Comparison of ENCODE assay signal across 9 cellular contexts in genomic region chr13:59531571-59532091, GRCh38.
DNase-seq lines count a peak whose midpoint lies in the region; ATAC-seq, FAIRE-seq and TF ChIP-seq lines count a peak whose summit lies in the region.
"Had no signal": no experiment of that assay in that cellular context is flagged by ENCODE, and none has a peak within 500 bp of the region (broad histone marks: within the 10 kb centered on the region; RNA-seq: fewer than 3 reads in every experiment).

No MANE protein-coding gene starts in this region.

- TF ChIP-seq CTCF in CD14-positive monocyte (IDR thresholded peaks at IDR 0.05), result no peak
- TF ChIP-seq CTCF in Peyer's patch (IDR thresholded peaks at IDR 0.05), result no peak
- TF ChIP-seq CTCF in HepG2 (CRISPR knock-in tag; IDR thresholded peaks at IDR 0.05), result no peak
- TF ChIP-seq CTCF in thoracic aorta (IDR thresholded peaks at IDR 0.05), result no peak

- H4K20me1 ChIP-seq in HepG2 (ENCODE audit: insufficient read depth, low read length), result no peaks in the 10 kb centered on the region

- H3K4me1 ChIP-seq in Peyer's patch (peaks cover 0 to 11% (median 0%) of the 10 kb centered on the region in 4 donors), HepG2 (ENCODE audit: insufficient read depth, low read length) (0 out of 2 replicates have a peak, but pooled peaks cover 7% of the 10 kb centered on the region), thoracic aorta (ENCODE audit: control insufficient read depth in 1 of 2, low read depth in 2 of 2) (peaks cover 0 to 20% of the 10 kb centered on the region in 2 donors)

- H3K27ac ChIP-seq in Peyer's patch, result no peak overlapping the region
- H3K27ac ChIP-seq in HepG2 (ENCODE audit: extremely low read length, insufficient read depth, low read length), result no peak overlapping the region
- no peak overlapping the region for H3K27ac ChIP-seq in thoracic aorta

- H3K36me3 ChIP-seq in Peyer's patch (no peaks in the 10 kb centered on the region), HepG2 (replicated peaks in 1 of 2; ENCODE audit: control insufficient read depth in 1 of 2, insufficient read depth in 2 of 2, low read length in 2 of 2) (no peaks in the 10 kb centered on the region), thoracic aorta (no peaks in the 10 kb centered on the region)

- TF ChIP-seq POLR2A in Peyer's patch (IDR thresholded peaks at IDR 0.05) (no peak), HepG2 (IDR thresholded peaks at IDR 0.05; ENCODE audit: insufficient read depth in 1 of 2, low read depth in 2 of 2, low read length in 2 of 2) (no peak)

- H3K27ac Mint-ChIP-seq in CD14-positive monocyte, result peak overlapping the region in 1 of 7 donors; percentile 7

- no peak overlapping the region for H2AFZ ChIP-seq in HepG2 (ENCODE audit: low read length)

- H3K27me3 ChIP-seq in Peyer's patch (no peaks in the 10 kb centered on the region), HepG2 (ENCODE audit: control insufficient read depth in 1 of 2, insufficient read depth in 2 of 2, low read length in 2 of 2) (no peaks in the 10 kb centered on the region), thoracic aorta (replicated peaks; ENCODE audit: insufficient read depth) (no peaks in the 10 kb centered on the region)

- H3K4me2 ChIP-seq in HepG2 (ENCODE audit: low read depth, low read length), result no peak overlapping the region; the same call in 1 of the 2 replicates

- H3K9me3 ChIP-seq in Peyer's patch (no peaks in the 10 kb centered on the region), HepG2 (ENCODE audit: low read length) (no peaks in the 10 kb centered on the region), thoracic aorta (no peaks in the 10 kb centered on the region)

- FAIRE-seq in HepG2 (lab: Jason Lieb, UNC), result no peak
- FAIRE-seq: endometrium had no signal

- 18% methylated on average over 8 of the region's 9 CpGs for WGBS in HepG2 (ENCODE audit: low lambda C conversion rate)

- H3K4me3 ChIP-seq in Peyer's patch, result no peak overlapping the region
- no peak overlapping the region for H3K4me3 ChIP-seq in HepG2 (replicated peaks in 1 of 3; ENCODE audit: insufficient read depth in 1 of 3, low read depth in 2 of 3, low read length in 3 of 3)
- H3K4me3 ChIP-seq in thoracic aorta, result no peak overlapping the region

- H3K9ac ChIP-seq in HepG2 (ENCODE audit: insufficient read depth, low read depth, low read length), result no peak overlapping the region

- CTCF ChIA-PET in HepG2 (lab: Yijun Ruan, JAX; ENCODE audit: low intra/inter-chr PET ratio, low total read pairs), result no interaction called here

- TF ChIP-seq EP300 in HepG2 (IDR thresholded peaks at IDR 0.05; ENCODE audit: low read depth in 2 of 2, low read length in 2 of 2) (no peak), HepG2 (CRISPR knock-in tag; IDR thresholded peaks at IDR 0.05; ENCODE audit: borderline replicate concordance) (no peak)

- DNase-seq in CD14-positive monocyte (ENCODE audit: low spot score) (no peak), Peyer's patch (peak in 2 of 3 donors; percentile 34 to 73), dermis microvascular lymphatic vessel endothelial cell (ENCODE audit: low read depth in 2 of 2) (peak; percentile 98 to 99), HepG2 (ENCODE audit: low spot score) (peak; percentile 3), thoracic aorta (ENCODE audit: low spot score) (peak; percentile 16), DMS114 treated with DMSO at 0.1 percent for 48 hours (lab: John Stamatoyannopoulos, UW; ENCODE audit: unreplicated experiment) (no peak)

- ATAC-seq in HG02852 (IDR thresholded peaks at IDR 0.05; ENCODE audit: unreplicated experiment), result peak; percentile 89
- ATAC-seq in HepG2, result peak; percentile 28; the same call in 1 of the 3 replicates
- ATAC-seq in thoracic aorta (ENCODE audit: insufficient number of reproducible peaks, low FRiP score, low read depth), result peak; percentile 52
- ATAC-seq in GM18907 (IDR thresholded peaks at IDR 0.05; ENCODE audit: unreplicated experiment), result no peak

- H3K36me3 Mint-ChIP-seq in CD14-positive monocyte, result no peaks in the 10 kb centered on the region

- H3K4me1 Mint-ChIP-seq in CD14-positive monocyte, result peaks cover 18% of the 10 kb centered on the region

- intact Hi-C loops in CD14-positive monocyte (cut with micrococcal nuclease), result no loop called here
- intact Hi-C loops in HepG2 (cut with micrococcal nuclease; ENCODE audit: unreplicated experiment), result no loop called here

- peaks cover 0 to 4% (median 0%) of the 10 kb centered on the region in 3 donors for H3K27me3 Mint-ChIP-seq in CD14-positive monocyte (ENCODE audit: low read depth in 3 of 3)

- BruUV-seq in HepG2 (replicated peaks; lab: Mats Ljungman, UMichigan), result no TSS peak

- POLR2A ChIA-PET in HepG2 (lab: Yijun Ruan, JAX), result no interaction called here

- H3K4me3 Mint-ChIP-seq in CD14-positive monocyte, result peak overlapping the region; percentile 7 to 79

- H3K9me3 Mint-ChIP-seq in CD14-positive monocyte, result peaks cover 0 to 2% (median 0%) of the 10 kb centered on the region in 7 donors

- in situ Hi-C loops in HepG2 (cut with HindIII; ENCODE audit: extremely low pct_ligation_motif_present, low pct_unique_long_range_greater_than_20kb), result no loop called here

- H3K79me2 ChIP-seq in HepG2 (ENCODE audit: insufficient read depth, low read length), result no peaks in the 10 kb centered on the region

- TF ChIP-seq RAD21 in HepG2 (CRISPR knock-in tag; IDR thresholded peaks at IDR 0.05), result no peak

TF ChIP-seq in HepG2, 621 proteins besides CTCF, POLR2A, EP300 and RAD21 (continues in another document):
- TF ChIP-seq ZNF761 (CRISPR knock-in tag; conservative IDR thresholded peaks at IDR 0.05) (no peak), TBL1XR1 (IDR thresholded peaks at IDR 0.05; ENCODE audit: borderline replicate concordance, low read length, partially characterized antibody) (no peak), YEATS4 (CRISPR knock-in tag; IDR thresholded peaks at IDR 0.05; ENCODE audit: borderline replicate concordance) (no peak), SP140L (CRISPR knock-in tag; IDR thresholded peaks at IDR 0.05; ENCODE audit: borderline replicate concordance) (no peak), ZNF20 (CRISPR knock-in tag; IDR thresholded peaks at IDR 0.05) (no peak)
- TF ChIP-seq, protein P1, sequence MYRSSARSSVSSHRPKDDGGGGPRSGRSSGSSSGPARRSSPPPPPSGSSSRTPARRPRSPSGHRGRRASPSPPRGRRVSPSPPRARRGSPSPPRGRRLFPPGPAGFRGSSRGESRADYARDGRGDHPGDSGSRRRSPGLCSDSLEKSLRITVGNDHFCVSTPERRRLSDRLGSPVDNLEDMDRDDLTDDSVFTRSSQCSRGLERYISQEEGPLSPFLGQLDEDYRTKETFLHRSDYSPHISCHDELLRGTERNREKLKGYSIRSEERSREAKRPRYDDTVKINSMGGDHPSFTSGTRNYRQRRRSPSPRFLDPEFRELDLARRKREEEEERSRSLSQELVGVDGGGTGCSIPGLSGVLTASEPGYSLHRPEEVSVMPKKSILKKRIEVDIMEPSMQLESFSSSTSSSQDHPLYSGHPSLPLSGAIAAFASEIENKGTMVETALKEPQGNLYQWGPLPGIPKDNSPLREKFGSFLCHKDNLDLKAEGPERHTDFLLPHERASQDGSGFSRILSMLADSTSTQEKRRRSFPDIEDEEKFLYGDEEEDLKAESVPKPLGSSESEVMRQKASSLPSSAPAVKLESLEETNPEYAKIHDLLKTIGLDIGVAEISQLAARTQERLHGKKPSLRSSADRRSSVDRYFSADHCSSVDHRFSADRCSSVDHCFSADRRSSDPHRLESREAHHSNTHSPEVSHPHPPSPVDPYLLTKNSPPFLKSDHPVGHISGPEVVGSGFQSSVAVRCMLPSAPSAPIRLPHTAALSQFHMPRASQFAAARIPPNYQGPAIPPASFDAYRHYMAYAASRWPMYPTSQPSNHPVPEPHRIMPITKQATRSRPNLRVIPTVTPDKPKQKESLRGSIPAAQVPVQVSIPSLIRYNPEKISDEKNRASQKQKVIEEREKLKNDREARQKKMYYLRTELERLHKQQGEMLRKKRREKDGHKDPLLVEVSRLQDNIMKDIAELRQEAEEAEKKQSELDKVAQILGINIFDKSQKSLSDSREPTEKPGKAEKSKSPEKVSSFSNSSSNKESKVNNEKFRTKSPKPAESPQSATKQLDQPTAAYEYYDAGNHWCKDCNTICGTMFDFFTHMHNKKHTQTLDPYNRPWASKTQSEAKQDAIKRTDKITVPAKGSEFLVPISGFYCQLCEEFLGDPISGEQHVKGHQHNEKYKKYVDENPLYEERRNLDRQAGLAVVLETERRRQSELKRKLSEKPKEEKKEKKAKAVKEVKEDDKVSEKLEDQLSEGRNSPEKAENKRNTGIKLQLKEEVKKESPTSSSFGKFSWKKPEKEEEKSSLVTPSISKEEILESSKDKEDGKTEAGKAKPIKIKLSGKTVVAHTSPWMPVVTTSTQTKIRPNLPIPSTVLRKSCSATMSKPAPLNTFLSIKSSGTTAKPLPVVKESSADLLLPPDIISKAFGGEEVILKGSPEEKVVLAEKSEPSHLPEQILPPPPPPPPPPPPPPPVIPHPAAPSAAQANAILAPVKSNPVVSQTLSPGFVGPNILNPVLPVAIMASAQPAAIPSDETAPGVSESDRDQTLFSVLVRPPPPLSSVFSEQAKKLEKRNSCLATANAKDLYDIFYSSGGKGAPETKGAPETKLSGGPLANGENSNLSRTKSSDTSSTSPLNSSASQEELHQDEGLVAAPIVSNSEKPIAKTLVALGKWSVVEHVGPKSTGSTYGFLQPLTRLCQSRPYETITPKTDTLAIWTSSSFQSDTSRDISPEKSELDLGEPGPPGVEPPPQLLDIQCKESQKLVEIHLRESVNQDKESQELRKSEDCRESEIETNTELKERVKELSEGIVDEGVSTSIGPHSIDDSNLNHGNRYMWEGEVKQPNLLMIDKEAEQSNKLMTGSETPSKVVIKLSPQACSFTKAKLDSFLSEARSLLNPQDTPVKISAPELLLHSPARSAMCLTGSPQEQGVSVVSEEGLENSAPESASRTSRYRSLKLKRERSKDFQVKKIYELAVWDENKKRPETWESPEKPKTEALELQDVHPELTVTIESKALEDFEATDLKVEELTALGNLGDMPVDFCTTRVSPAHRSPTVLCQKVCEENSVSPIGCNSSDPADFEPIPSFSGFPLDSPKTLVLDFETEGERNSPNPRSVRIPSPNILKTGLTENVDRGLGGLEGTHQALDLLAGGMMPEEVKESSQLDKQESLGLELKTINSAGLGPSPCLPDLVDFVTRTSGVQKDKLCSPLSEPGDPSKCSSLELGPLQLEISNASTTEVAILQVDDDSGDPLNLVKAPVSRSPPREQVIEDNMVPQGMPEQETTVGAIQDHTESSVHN (CRISPR knock-in tag; IDR thresholded peaks at IDR 0.05), result no peak

Comparison
In these comparisons a context has a peak if more than half of its experiments do, and no peak if none do; other contexts are left out.
1. DNase-seq: peak in Peyer's patch (2 of 3), dermis microvascular lymphatic vessel endothelial cell (2 of 2), HepG2 (single experiment) and thoracic aorta (single experiment); none in CD14-positive monocyte (single experiment) and DMS114 treated with DMSO at 0.1 percent for 48 hours (single experiment).